ENCODE assay signal across 10 cellular contexts in genomic region chr4:19776021-19776459, GRCh38.
DNase-seq lines count a peak whose midpoint lies in the region; ATAC-seq, FAIRE-seq and TF ChIP-seq lines count a peak whose summit lies in the region.
"Had no signal": no experiment of that assay in that cellular context is flagged by ENCODE, and none has a peak within 500 bp of the region (broad histone marks: within the 10 kb centered on the region; RNA-seq: fewer than 3 reads in every experiment).

No MANE protein-coding gene starts in this region.

- H3F3A ChIP-seq in GM23248 (ENCODE audit: insufficient read depth): peaks cover 4% of the 10 kb centered on the region; the same call in 1 of the 2 replicates

- H3K27ac ChIP-seq in GM23248: peak overlapping the region; percentile 31; the same call in 1 of the 2 replicates
- peak overlapping the region; percentile 72 for H3K27ac ChIP-seq in endothelial cell of umbilical vein (ENCODE audit: insufficient read depth, low read depth, low read length)
- H3K27ac ChIP-seq: dorsolateral prefrontal cortex had no signal

- intact Hi-C loops in endothelial cell of umbilical vein (cut with micrococcal nuclease): loop anchor here (1.0 to 5.0 kb wide), 7 partner anchors 15 to 476 kb away; partner anchors contain the start of gene SLIT2

- H3K9ac ChIP-seq in GM23248: no peak overlapping the region
- H3K9ac ChIP-seq in endothelial cell of umbilical vein (replicated peaks; ENCODE audit: extremely low read depth, insufficient read depth, low read length): peak overlapping the region; percentile 19

- H3K4me1 ChIP-seq in GM23248 (ENCODE audit: insufficient read depth) (peaks cover 22% of the 10 kb centered on the region), endothelial cell of umbilical vein (ENCODE audit: control insufficient read depth, extremely low read depth, insufficient read depth, low read length) (peaks cover 22% of the 10 kb centered on the region)

- H3K4me2 ChIP-seq in GM23248 (ENCODE audit: unreplicated experiment) (no peak overlapping the region), endothelial cell of umbilical vein (ENCODE audit: insufficient read depth, low read length) (peak overlapping the region; percentile 72)

- H3K79me2 ChIP-seq in GM23248 (ENCODE audit: insufficient read depth): no peaks in the 10 kb centered on the region
- H3K79me2 ChIP-seq in endothelial cell of umbilical vein (ENCODE audit: control insufficient read depth, insufficient read depth, low read length): no peaks in the 10 kb centered on the region

- H3K27me3 Mint-ChIP-seq in osteocyte (ENCODE audit: unreplicated experiment): no peaks in the 10 kb centered on the region
- no peaks in the 10 kb centered on the region for H3K27me3 Mint-ChIP-seq in activated T-cell treated with anti-CD3 and anti-CD28 coated beads, Interleukin-2, amount 50 U/mL, for 24 hours
- H3K27me3 Mint-ChIP-seq: activated CD4-positive, alpha-beta memory T cell treated with anti-CD3 and anti-CD28 coated beads, Interleukin-2, amount 10 ng/mL, durations not matched to agents 7 days and 5 days had no signal

- peak overlapping the region; percentile 90 for H3K27ac Mint-ChIP-seq in osteocyte (ENCODE audit: unreplicated experiment)
- no peak overlapping the region for H3K27ac Mint-ChIP-seq in activated T-cell treated with anti-CD3 and anti-CD28 coated beads, Interleukin-2, amount 50 U/mL, for 24 hours
- H3K27ac Mint-ChIP-seq: activated CD4-positive, alpha-beta memory T cell treated with anti-CD3 and anti-CD28 coated beads, Interleukin-2, amount 10 ng/mL, durations not matched to agents 7 days and 5 days had no signal

- H3K36me3 Mint-ChIP-seq in osteocyte (ENCODE audit: unreplicated experiment): no peaks in the 10 kb centered on the region
- no peaks in the 10 kb centered on the region for H3K36me3 Mint-ChIP-seq in activated T-cell treated with anti-CD3 and anti-CD28 coated beads, Interleukin-2, amount 50 U/mL, for 24 hours (ENCODE audit: low read depth)

- no peak for ATAC-seq in GM21390 (IDR thresholded peaks at IDR 0.05; ENCODE audit: unreplicated experiment)

- no peaks in the 10 kb centered on the region for H3K9me3 Mint-ChIP-seq in osteocyte (ENCODE audit: unreplicated experiment)
- peaks cover 27% of the 10 kb centered on the region for H3K9me3 Mint-ChIP-seq in activated T-cell treated with anti-CD3 and anti-CD28 coated beads, Interleukin-2, amount 50 U/mL, for 24 hours

- no TSS peak for BruUV-seq in endothelial cell of umbilical vein (replicated peaks; lab: Mats Ljungman, UMichigan)

- no peaks in the 10 kb centered on the region for H3K27me3 ChIP-seq in GM23248 (replicated peaks; ENCODE audit: insufficient read depth)
- no peaks in the 10 kb centered on the region for H3K27me3 ChIP-seq in endothelial cell of umbilical vein (ENCODE audit: control insufficient read depth in 2 of 2, insufficient read depth in 2 of 2, low read length in 2 of 2)
- H3K27me3 ChIP-seq: dorsolateral prefrontal cortex had no signal

- peaks cover 45% of the 10 kb centered on the region for H3K4me1 Mint-ChIP-seq in osteocyte (ENCODE audit: unreplicated experiment)
- no peaks in the 10 kb centered on the region for H3K4me1 Mint-ChIP-seq in activated T-cell treated with anti-CD3 and anti-CD28 coated beads, Interleukin-2, amount 50 U/mL, for 24 hours (ENCODE audit: low read depth)
- H3K4me1 Mint-ChIP-seq: activated CD4-positive, alpha-beta memory T cell treated with anti-CD3 and anti-CD28 coated beads, Interleukin-2, amount 10 ng/mL, durations not matched to agents 7 days and 5 days had no signal

- H4K20me1 ChIP-seq in GM23248 (ENCODE audit: insufficient read depth) (no peaks in the 10 kb centered on the region), endothelial cell of umbilical vein (replicated peaks; ENCODE audit: control insufficient read depth, extremely low read depth, insufficient read depth, low read length) (no peaks in the 10 kb centered on the region)

- WGBS in GM23248 (ENCODE audit: low coverage in 1 of 2, low lambda C conversion rate in 2 of 2, missing lambda C conversion rate in 2 of 2), 2 experiments: 72 to 73% methylated on average over 10 of the region's 10 CpGs

- POLR2A ChIA-PET in endothelial cell of umbilical vein (lab: Charles Lee): interaction anchor here (1.5 kb wide), 1 partner anchor 477 kb away, joined by 5 read pairs; no protein-coding TSS in a partner anchor

- no peaks in the 10 kb centered on the region for H3K9me1 ChIP-seq in endothelial cell of umbilical vein (replicated peaks; ENCODE audit: control insufficient read depth, extremely low read depth, insufficient read depth, low read length)

- no peak for TF ChIP-seq POLR2A in endothelial cell of umbilical vein (IDR thresholded peaks at IDR 0.05; ENCODE audit: low read depth, low read length)

- H3K4me3 Mint-ChIP-seq in osteocyte (ENCODE audit: unreplicated experiment): peak overlapping the region; percentile 55
- H3K4me3 Mint-ChIP-seq in activated T-cell treated with anti-CD3 and anti-CD28 coated beads, Interleukin-2, amount 50 U/mL, for 24 hours: no peak overlapping the region
- H3K4me3 Mint-ChIP-seq: activated CD4-positive, alpha-beta memory T cell treated with anti-CD3 and anti-CD28 coated beads, Interleukin-2, amount 10 ng/mL, durations not matched to agents 7 days and 5 days had no signal

- H3K36me3 ChIP-seq in GM23248 (ENCODE audit: low read depth) (no peaks in the 10 kb centered on the region), endothelial cell of umbilical vein (ENCODE audit: control insufficient read depth in 2 of 2, extremely low read depth in 1 of 2, insufficient read depth in 2 of 2, low read length in 2 of 2) (no peaks in the 10 kb centered on the region)

- DNase-seq in GM23248: peak; percentile 89
- DNase-seq in NCI-H226: peak; percentile 79
- peak; percentile 96 for DNase-seq in endothelial cell of umbilical vein (ENCODE audit: low read depth, low spot score)
- no peak for DNase-seq in osteocyte (ENCODE audit: extremely low spot score, unreplicated experiment)
- no peak for DNase-seq in NCI-H526 (lab: John Stamatoyannopoulos, UW)
- DNase-seq in activated T-cell treated with anti-CD3 and anti-CD28 coated beads, Interleukin-2, amount 50 U/mL, for 24 hours: no peak
- DNase-seq: activated CD4-positive, alpha-beta memory T cell treated with anti-CD3 and anti-CD28 coated beads, Interleukin-2, amount 10 ng/mL, durations not matched to agents 7 days and 5 days; dorsolateral prefrontal cortex; NCI-H774 had no signal

- no peak overlapping the region for H3K4me3 ChIP-seq in GM23248
- no peak overlapping the region for H3K4me3 ChIP-seq in endothelial cell of umbilical vein (replicated peaks in 1 of 3; ENCODE audit: insufficient read depth in 1 of 3, low read depth in 1 of 3, low read length in 3 of 3)
- H3K4me3 ChIP-seq: dorsolateral prefrontal cortex had no signal

- peak; percentile 87 for FAIRE-seq in endothelial cell of umbilical vein (lab: Jason Lieb, UNC)

- H3K9me2 ChIP-seq in GM23248 (ENCODE audit: insufficient read depth): no peaks in the 10 kb centered on the region

- CTCF ChIA-PET in endothelial cell of umbilical vein (lab: Charles Lee): interaction anchor here (1.1 to 3.3 kb wide), 4 partner anchors 36 to 472 kb away, joined by 3 to 22 read pairs (median 4); no protein-coding TSS in a partner anchor

- no peak for TF ChIP-seq CTCF in endothelial cell of umbilical vein (IDR thresholded peaks at IDR 0.05; ENCODE audit: extremely low read depth in 1 of 2, insufficient read depth in 1 of 2, low read depth in 1 of 2, low read length in 2 of 2)
- TF ChIP-seq CTCF in osteocyte (IDR thresholded peaks at IDR 0.05): no peak

- in situ Hi-C loops in GM23248 (cut with MboI): no loop called here

- H3K9me3 ChIP-seq in GM23248 (ENCODE audit: low read depth): no peaks in the 10 kb centered on the region
- no peaks in the 10 kb centered on the region for H3K9me3 ChIP-seq in endothelial cell of umbilical vein (replicated peaks; ENCODE audit: control insufficient read depth, insufficient read depth, low read length)

- dilution Hi-C loops in endothelial cell of umbilical vein (cut with MboI; ENCODE audit: extremely low pct_ligation_motif_present, low sequenced_read_pairs): no loop called here

- H2AFZ ChIP-seq in GM23248 (no peak overlapping the region), endothelial cell of umbilical vein (ENCODE audit: low read depth, low read length) (peak overlapping the region; percentile 21)

TF ChIP-seq in endothelial cell of umbilical vein, 7 proteins besides CTCF, POLR2A, EP300 and RAD21:
- no peak for TF ChIP-seq MYC (IDR thresholded peaks at IDR 0.05; ENCODE audit: low read depth, low read length)
- peak; percentile 36 for TF ChIP-seq GATA2 (IDR thresholded peaks at IDR 0.05; ENCODE audit: insufficient read depth, insufficient read length, low read depth, low read length)
- TF ChIP-seq POLR2AphosphoS5 (IDR thresholded peaks at IDR 0.05; ENCODE audit: insufficient read depth, low read depth, low read length): peak; percentile 63
- TF ChIP-seq FOS (IDR thresholded peaks at IDR 0.05; ENCODE audit: borderline replicate concordance, insufficient read depth, low read length): peak; percentile 98
- peak; percentile 91 for TF ChIP-seq JUN (IDR thresholded peaks at IDR 0.05; ENCODE audit: borderline replicate concordance, insufficient read depth, insufficient read length, low read depth)
- no peak for TF ChIP-seq EZH2 (IDR thresholded peaks at IDR 0.05; ENCODE audit: borderline replicate concordance, low read depth, low read length, severe bottlenecking)
- no peak for TF ChIP-seq MAX (IDR thresholded peaks at IDR 0.05; ENCODE audit: insufficient read depth, insufficient read length)

Comparison
In these comparisons a context has a peak if more than half of its experiments do, and no peak if none do; other contexts are left out.
1. DNase-seq: peak in GM23248 (single experiment), NCI-H226 (single experiment) and endothelial cell of umbilical vein (single experiment); none in osteocyte (single experiment), NCI-H526 (0 of 2) and activated T-cell treated with anti-CD3 and anti-CD28 coated beads, Interleukin-2, amount 50 U/mL, for 24 hours (single experiment).